Comparison of ENCODE assay signal across 21 cellular contexts in genomic region chr12:97886548-97887176, GRCh38.
DNase-seq lines count a peak whose midpoint lies in the region; ATAC-seq, FAIRE-seq and TF ChIP-seq lines count a peak whose summit lies in the region.
"Had no signal": no experiment of that assay in that cellular context is flagged by ENCODE, and none has a peak within 500 bp of the region (broad histone marks: within the 10 kb centered on the region; RNA-seq: fewer than 3 reads in every experiment).

No MANE protein-coding gene starts in this region.

- BruUV-seq in Calu3 (replicated peaks; lab: Mats Ljungman, UMichigan): no TSS peak

- H3K4me3 ChIP-seq in gastroesophageal sphincter (no peak overlapping the region), right cardiac atrium (ENCODE audit: low read length) (no peak overlapping the region)
- no peak overlapping the region for H3K4me3 ChIP-seq in CD8-positive, alpha-beta memory T cell (ENCODE audit: low read length)
- H3K4me3 ChIP-seq: BLaER1, GM23248 had no signal

- no peak overlapping the region for H3K27ac Mint-ChIP-seq in Calu3 (ENCODE audit: unreplicated experiment)
- no peak overlapping the region for H3K27ac Mint-ChIP-seq in CD8-positive, alpha-beta memory T cell
- H3K27ac Mint-ChIP-seq: B cell; CD4-positive, CD25-positive, alpha-beta regulatory T cell; CD8-positive, alpha-beta T cell had no signal

- H3K27me3 Mint-ChIP-seq in Calu3 (ENCODE audit: unreplicated experiment): no peaks in the 10 kb centered on the region
- no peaks in the 10 kb centered on the region for H3K27me3 Mint-ChIP-seq in CD8-positive, alpha-beta memory T cell
- H3K27me3 Mint-ChIP-seq: B cell; CD4-positive, CD25-positive, alpha-beta regulatory T cell had no signal

- peaks cover 9% of the 10 kb centered on the region for H3K4me1 Mint-ChIP-seq in Calu3 (ENCODE audit: low read depth, unreplicated experiment)
- no peaks in the 10 kb centered on the region for H3K4me1 Mint-ChIP-seq in CD8-positive, alpha-beta memory T cell
- H3K4me1 Mint-ChIP-seq: B cell; CD4-positive, CD25-positive, alpha-beta regulatory T cell had no signal

- H3K27ac ChIP-seq in gastroesophageal sphincter (peak overlapping the region in 2 of 4 donors; percentile 57 to 65), right cardiac atrium (ENCODE audit: low read length) (no peak overlapping the region)
- no peak overlapping the region for H3K27ac ChIP-seq in CD8-positive, alpha-beta memory T cell (ENCODE audit: low read depth, low read length)
- H3K27ac ChIP-seq: 22Rv1, BLaER1, C4-2B, GM23248 had no signal

- H3K9me3 Mint-ChIP-seq in Calu3 (ENCODE audit: low read depth, unreplicated experiment): peaks cover 17% of the 10 kb centered on the region
- peaks cover 2 to 3% (median 3%) of the 10 kb centered on the region in 5 donors for H3K9me3 Mint-ChIP-seq in CD8-positive, alpha-beta memory T cell

- H3K36me3 ChIP-seq in gastroesophageal sphincter: no peaks in the 10 kb centered on the region
- no peaks in the 10 kb centered on the region for H3K36me3 ChIP-seq in CD8-positive, alpha-beta memory T cell (ENCODE audit: insufficient read depth, low read length)
- H3K36me3 ChIP-seq: BLaER1 had no signal

- no peak for TF ChIP-seq EP300 in gastroesophageal sphincter (IDR thresholded peaks at IDR 0.05)

- ATAC-seq in gastroesophageal sphincter (peak; percentile 76), right cardiac atrium (no peak)
- ATAC-seq: CD8-positive, alpha-beta T cell had no signal

- H3K27me3 ChIP-seq in gastroesophageal sphincter: no peaks in the 10 kb centered on the region
- no peaks in the 10 kb centered on the region for H3K27me3 ChIP-seq in right cardiac atrium (ENCODE audit: control insufficient read depth, insufficient read depth)
- no peaks in the 10 kb centered on the region for H3K27me3 ChIP-seq in CD8-positive, alpha-beta memory T cell (ENCODE audit: insufficient read depth, low read length, poor library complexity, severe bottlenecking)
- H3K27me3 ChIP-seq: BLaER1 had no signal

- 29 to 31% methylated on average over 4 of the region's 4 CpGs for WGBS in gastroesophageal sphincter (ENCODE audit: low coverage in 1 of 2), 2 donors
- 69% methylated on average over 4 of the region's 4 CpGs for WGBS in right cardiac atrium

- H3K9me3 ChIP-seq in gastroesophageal sphincter (no peaks in the 10 kb centered on the region), right cardiac atrium (ENCODE audit: control insufficient read depth, low read length) (no peaks in the 10 kb centered on the region)
- H3K9me3 ChIP-seq in CD8-positive, alpha-beta memory T cell (ENCODE audit: low read length): no peaks in the 10 kb centered on the region
- H3K9me3 ChIP-seq: BLaER1 had no signal

- intact Hi-C loops in Calu3 (cut with micrococcal nuclease; ENCODE audit: unreplicated experiment) (no loop called here), right cardiac atrium (cut with DNase I) (no loop called here)

- TF ChIP-seq CTCF in Calu3 (IDR thresholded peaks at IDR 0.05; ENCODE audit: unreplicated experiment) (no peak), gastroesophageal sphincter (IDR thresholded peaks at IDR 0.05) (no peak)

- no peak for FAIRE-seq in GM19239 (lab: Jason Lieb, UNC)
- FAIRE-seq: A204.1, GM12892, H1 had no signal

- H3K36me3 Mint-ChIP-seq in Calu3 (ENCODE audit: insufficient read depth, unreplicated experiment): no peaks in the 10 kb centered on the region
- no peaks in the 10 kb centered on the region for H3K36me3 Mint-ChIP-seq in CD8-positive, alpha-beta memory T cell
- H3K36me3 Mint-ChIP-seq: CD4-positive, CD25-positive, alpha-beta regulatory T cell; CD8-positive, alpha-beta T cell had no signal

- H3K4me3 Mint-ChIP-seq in Calu3 (ENCODE audit: low read depth, unreplicated experiment): no peak overlapping the region
- H3K4me3 Mint-ChIP-seq in CD8-positive, alpha-beta memory T cell: no peak overlapping the region
- H3K4me3 Mint-ChIP-seq: B cell; CD4-positive, CD25-positive, alpha-beta regulatory T cell; CD8-positive, alpha-beta T cell had no signal

- DNase-seq in Calu3: peak; percentile 19
- DNase-seq in left kidney (ENCODE audit: low read depth, low spot score): peak; percentile 32
- no peak for DNase-seq in right cardiac atrium
- DNase-seq in GM19239 (ENCODE audit: insufficient read length, low spot score): no peak
- no peak for DNase-seq in CD8-positive, alpha-beta memory T cell
- DNase-seq: CD4-positive, CD25-positive, alpha-beta regulatory T cell; CD8-positive, alpha-beta T cell; DMS53; DMS79 treated with DMSO at 0.1 percent for 48 hours; GF-D8; GM23248; H7; HCEC 1CT had no signal

- H3K4me1 ChIP-seq in gastroesophageal sphincter (peaks cover 0 to 16% (median 0%) of the 10 kb centered on the region in 3 donors), right cardiac atrium (ENCODE audit: control insufficient read depth, insufficient read depth, low read length) (no peaks in the 10 kb centered on the region)
- H3K4me1 ChIP-seq in CD8-positive, alpha-beta memory T cell (ENCODE audit: insufficient read depth, low read length): no peaks in the 10 kb centered on the region
- H3K4me1 ChIP-seq: BLaER1 had no signal

- CTCF ChIA-PET in Calu3 (lab: Charles Lee): interaction anchor here (0.6 kb wide), 1 partner anchor 809 kb away, joined by 5 read pairs; no protein-coding TSS in a partner anchor
- CTCF ChIA-PET in CD8-positive, alpha-beta memory T cell (lab: Charles Lee): interaction anchor here (1.1 kb wide), 1 partner anchor 59 kb away, joined by 3 read pairs; no protein-coding TSS in a partner anchor

- POLR2A ChIA-PET in CD8-positive, alpha-beta memory T cell (lab: Charles Lee): no interaction called here

- no peak for TF ChIP-seq POLR2A in gastroesophageal sphincter (IDR thresholded peaks at IDR 0.05)

Comparison
In these comparisons a context has a peak if more than half of its experiments do, and no peak if none do; other contexts are left out.
1. DNase-seq: peak in Calu3 (single experiment) and left kidney (single experiment); none in right cardiac atrium (0 of 3), GM19239 (single experiment) and CD8-positive, alpha-beta memory T cell (0 of 5).